Comparison of ENCODE assay signal across 27 cellular contexts in genomic region chr12:83848702-83849101, GRCh38.
"Had no signal": no experiment of that assay in that cellular context is flagged by ENCODE, and none has a peak within 500 bp of the region (broad histone marks: within the 10 kb centered on the region; RNA-seq: fewer than 3 reads in every experiment).

No MANE protein-coding gene starts in this region.

- H3K9me3 ChIP-seq: adrenal gland, ascending aorta, breast epithelium, colonic mucosa, esophagus squamous epithelium, gastroesophageal sphincter, heart right ventricle had no signal

- H3K27me3 ChIP-seq: adrenal gland, ascending aorta, breast epithelium, cardiac muscle cell, colonic mucosa, esophagus squamous epithelium, gastroesophageal sphincter, heart right ventricle had no signal

- H3K4me1 ChIP-seq: adrenal gland, ascending aorta, breast epithelium, colonic mucosa, esophagus squamous epithelium, gastroesophageal sphincter, heart right ventricle had no signal

- DNase-seq: activated CD4-positive, alpha-beta memory T cell treated with anti-CD3 and anti-CD28 coated beads, Interleukin-2, amount 10 ng/mL, durations not matched to agents 7 days and 5 days; activated CD4-positive, alpha-beta T cell treated with anti-CD3 and anti-CD28 coated beads for 36 hours; activated CD4-positive, alpha-beta T cell treated with anti-CD3 and anti-CD28 coated beads, Interleukin-2, amount 10 ng/mL, durations not matched to agents 24 days and 14 days; activated CD4-positive, CD25-positive, alpha-beta regulatory T cell; activated CD4-positive, CD25-positive, alpha-beta regulatory T cell treated with anti-CD3 and anti-CD28 coated beads, Interleukin-2, amount 50 U/mL, for 72 hours; activated effector memory CD4-positive, alpha-beta T cell treated with Interleukin-2 at 50 U/mL for 16 hours; activated gamma-delta T cell treated with Interleukin-2 at 50 U/mL for 16 hours; activated naive CD4-positive, alpha-beta T cell treated with anti-CD3 and anti-CD28 coated beads, Interleukin-2, amount 50 U/mL, for 16 hours; activated naive CD4-positive, alpha-beta T cell treated with Interleukin-2 at 50 U/mL for 16 hours; activated T-cell treated with anti-CD3 and anti-CD28 coated beads, Interleukin-2, amount 50 U/mL, for 4 hours; adrenal gland; central memory CD4-positive, alpha-beta T cell; cerebellar nuclear complex; colonic mucosa; effector CD8-positive, alpha-beta T cell; esophagus squamous epithelium; foreskin melanocyte; heart right ventricle; T-helper 2 cell had no signal

- H3K27ac ChIP-seq: adrenal gland, ascending aorta, breast epithelium, cardiac muscle cell, colonic mucosa, epithelial cell of prostate, esophagus squamous epithelium, gastroesophageal sphincter, heart right ventricle had no signal

- H3K36me3 ChIP-seq: adrenal gland, ascending aorta, breast epithelium, cardiac muscle cell, colonic mucosa, esophagus squamous epithelium, gastroesophageal sphincter, heart right ventricle had no signal

- H3K4me3 ChIP-seq: adrenal gland, ascending aorta, breast epithelium, cardiac muscle cell, colonic mucosa, esophagus squamous epithelium, gastroesophageal sphincter, heart right ventricle had no signal

- FAIRE-seq: endometrium, endothelial cell of umbilical vein had no signal

- ATAC-seq: activated CD4-positive, alpha-beta T cell treated with anti-CD3 and anti-CD28 coated beads for 36 hours; activated T-cell treated with anti-CD3 and anti-CD28 coated beads, Interleukin-2, amount 50 U/mL, for 4 hours; activated T-helper 17 cell treated with anti-CD3 and anti-CD28 coated beads, Interleukin-2, amount 50 U/mL, for 72 hours; gastroesophageal sphincter; heart right ventricle had no signal
